ENCODE assay signal across 23 cellular contexts in the genomic region with DNA sequence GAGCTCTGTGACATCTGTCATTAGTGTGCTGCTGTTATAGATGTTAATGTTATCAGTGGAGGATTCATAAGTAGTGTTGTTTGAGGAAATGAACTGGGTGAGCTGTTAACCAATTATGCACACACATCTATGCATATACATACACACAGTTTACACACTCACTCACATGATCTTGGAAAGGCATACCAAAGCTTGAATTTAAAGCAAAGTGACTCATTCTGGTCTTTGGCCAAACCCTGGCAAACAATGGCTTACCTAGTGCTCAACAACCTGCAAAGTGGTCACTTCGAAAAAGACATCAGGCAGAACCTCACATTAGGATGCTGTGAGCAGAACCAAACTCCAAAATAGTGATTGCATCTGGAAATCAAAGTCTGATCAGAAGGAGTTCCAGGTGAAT.
"Had no signal": no experiment of that assay in that cellular context is flagged by ENCODE, and none has a peak within 500 bp of the region (broad histone marks: within the 10 kb centered on the region; RNA-seq: fewer than 3 reads in every experiment).

No MANE protein-coding gene starts in this region.

- ATAC-seq: activated T-cell treated with anti-CD3 and anti-CD28 coated beads, Interleukin-2, amount 50 U/mL, for 4 hours; left lung; sciatic nerve; stimulated activated effector memory CD8-positive, alpha-beta T cell treated with anti-CD3 and anti-CD28 coated beads, Interleukin-12 subunit alpha, Interleukin-12 subunit beta, amount 100 ng/mL, for 72 hours had no signal

- H3K4me3 ChIP-seq: adrenal gland, cardiac muscle cell, left lung, lung, stomach, suprapubic skin, tibial nerve had no signal

- DNase-seq: activated B cell treated with CpG ODN at 0.5 μM for 24 hours; activated CD4-positive, alpha-beta T cell treated with anti-CD3 and anti-CD28 coated beads for 4 hours; activated CD4-positive, alpha-beta T cell treated with anti-CD3 and anti-CD28 coated beads, Interleukin-2, amount 50 U/mL, for 48 hours; activated CD8-positive, alpha-beta memory T cell treated with anti-CD3 and anti-CD28 coated beads, Interleukin-2, amount 50 U/mL, for 48 hours; activated naive CD4-positive, alpha-beta T cell; activated T-cell treated with anti-CD3 and anti-CD28 coated beads, Interleukin-2, amount 50 U/mL, for 4 hours; adrenal gland; cortex of kidney; foreskin fibroblast; hippocampal formation; kidney glomerular epithelial cell; left lung; naive B cell; posterior cingulate gyrus; small intestine; stimulated activated CD4-positive, alpha-beta T cell treated with anti-CD3 and anti-CD28 coated beads, Interleukin-2, amount 100 ng/mL, for 24 hours; stomach had no signal

- H3K27ac ChIP-seq: adrenal gland, cardiac muscle cell, left lung, stomach, suprapubic skin, tibial nerve had no signal
